1 cellular context compared by ENCODE assay signal in the genomic region with DNA sequence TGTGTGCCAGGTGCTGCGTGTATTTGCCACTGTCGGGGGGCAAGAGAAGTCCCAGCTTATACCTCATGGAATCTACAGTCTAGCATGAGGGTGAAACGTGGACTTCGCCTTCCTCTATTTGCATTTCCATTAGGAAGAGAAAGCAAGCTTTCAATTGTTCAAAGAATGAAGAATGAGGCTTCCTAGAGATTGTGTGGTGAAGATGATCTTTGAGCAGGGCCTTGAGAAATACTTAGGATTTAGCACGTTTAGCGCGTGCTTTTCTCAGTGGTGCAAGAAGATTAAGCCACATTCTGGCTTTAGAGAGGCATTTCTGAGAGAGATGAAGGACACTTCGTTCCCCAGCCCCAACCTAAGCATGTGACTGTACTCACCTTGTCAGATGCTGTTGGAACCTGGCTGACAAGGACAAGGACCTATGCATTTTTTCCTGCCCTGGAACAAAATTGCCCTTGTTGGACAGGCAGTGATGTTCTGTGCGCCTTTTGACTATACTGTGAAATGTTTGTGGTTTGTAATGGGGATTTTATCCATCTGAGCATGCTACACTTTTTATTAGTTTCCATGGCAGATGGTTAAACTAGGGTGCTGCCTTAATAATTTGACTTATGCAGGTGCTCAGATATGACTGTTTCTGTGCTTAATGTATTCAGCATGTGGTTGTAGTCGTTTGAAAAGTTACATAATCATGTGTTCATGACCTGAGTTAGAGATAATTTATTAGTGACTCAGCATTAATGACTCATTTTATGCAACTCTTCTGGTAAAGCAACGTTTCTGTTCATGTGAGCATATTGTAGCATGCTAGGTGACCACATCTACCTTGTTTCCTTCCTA.
TF ChIP-seq lines count a peak whose summit lies in the region.

No MANE protein-coding gene starts in this region.

TF ChIP-seq in GM12878, 131 proteins besides CTCF, POLR2A, EP300 and RAD21 (continued from another document):
- no peak for TF ChIP-seq MYB (IDR thresholded peaks at IDR 0.05; ENCODE audit: borderline replicate concordance, low read depth, low read length)
- TF ChIP-seq SMC3 (IDR thresholded peaks at IDR 0.05; ENCODE audit: borderline replicate concordance, low read length) = no peak
- TF ChIP-seq BMI1 (IDR thresholded peaks at IDR 0.05; ENCODE audit: borderline replicate concordance) = peak; percentile 44; the same call in 1 of the 2 replicates
- peak; percentile 57; the same call in 1 of the 2 replicates for TF ChIP-seq TCF7 (IDR thresholded peaks at IDR 0.05; ENCODE audit: borderline replicate concordance)
- TF ChIP-seq, protein P1, sequence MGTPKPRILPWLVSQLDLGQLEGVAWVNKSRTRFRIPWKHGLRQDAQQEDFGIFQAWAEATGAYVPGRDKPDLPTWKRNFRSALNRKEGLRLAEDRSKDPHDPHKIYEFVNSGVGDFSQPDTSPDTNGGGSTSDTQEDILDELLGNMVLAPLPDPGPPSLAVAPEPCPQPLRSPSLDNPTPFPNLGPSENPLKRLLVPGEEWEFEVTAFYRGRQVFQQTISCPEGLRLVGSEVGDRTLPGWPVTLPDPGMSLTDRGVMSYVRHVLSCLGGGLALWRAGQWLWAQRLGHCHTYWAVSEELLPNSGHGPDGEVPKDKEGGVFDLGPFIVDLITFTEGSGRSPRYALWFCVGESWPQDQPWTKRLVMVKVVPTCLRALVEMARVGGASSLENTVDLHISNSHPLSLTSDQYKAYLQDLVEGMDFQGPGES (IDR thresholded peaks at IDR 0.05) = no peak
- 0 out of 2 replicates have a peak, but pooled peaks have one; percentile 15 for TF ChIP-seq TCF12 (IDR thresholded peaks at IDR 0.05; ENCODE audit: low read depth, low read length)
- TF ChIP-seq, protein P2, sequence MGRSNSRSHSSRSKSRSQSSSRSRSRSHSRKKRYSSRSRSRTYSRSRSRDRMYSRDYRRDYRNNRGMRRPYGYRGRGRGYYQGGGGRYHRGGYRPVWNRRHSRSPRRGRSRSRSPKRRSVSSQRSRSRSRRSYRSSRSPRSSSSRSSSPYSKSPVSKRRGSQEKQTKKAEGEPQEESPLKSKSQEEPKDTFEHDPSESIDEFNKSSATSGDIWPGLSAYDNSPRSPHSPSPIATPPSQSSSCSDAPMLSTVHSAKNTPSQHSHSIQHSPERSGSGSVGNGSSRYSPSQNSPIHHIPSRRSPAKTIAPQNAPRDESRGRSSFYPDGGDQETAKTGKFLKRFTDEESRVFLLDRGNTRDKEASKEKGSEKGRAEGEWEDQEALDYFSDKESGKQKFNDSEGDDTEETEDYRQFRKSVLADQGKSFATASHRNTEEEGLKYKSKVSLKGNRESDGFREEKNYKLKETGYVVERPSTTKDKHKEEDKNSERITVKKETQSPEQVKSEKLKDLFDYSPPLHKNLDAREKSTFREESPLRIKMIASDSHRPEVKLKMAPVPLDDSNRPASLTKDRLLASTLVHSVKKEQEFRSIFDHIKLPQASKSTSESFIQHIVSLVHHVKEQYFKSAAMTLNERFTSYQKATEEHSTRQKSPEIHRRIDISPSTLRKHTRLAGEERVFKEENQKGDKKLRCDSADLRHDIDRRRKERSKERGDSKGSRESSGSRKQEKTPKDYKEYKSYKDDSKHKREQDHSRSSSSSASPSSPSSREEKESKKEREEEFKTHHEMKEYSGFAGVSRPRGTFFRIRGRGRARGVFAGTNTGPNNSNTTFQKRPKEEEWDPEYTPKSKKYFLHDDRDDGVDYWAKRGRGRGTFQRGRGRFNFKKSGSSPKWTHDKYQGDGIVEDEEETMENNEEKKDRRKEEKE (IDR thresholded peaks at IDR 0.05) = no peak
- TF ChIP-seq, protein P3, sequence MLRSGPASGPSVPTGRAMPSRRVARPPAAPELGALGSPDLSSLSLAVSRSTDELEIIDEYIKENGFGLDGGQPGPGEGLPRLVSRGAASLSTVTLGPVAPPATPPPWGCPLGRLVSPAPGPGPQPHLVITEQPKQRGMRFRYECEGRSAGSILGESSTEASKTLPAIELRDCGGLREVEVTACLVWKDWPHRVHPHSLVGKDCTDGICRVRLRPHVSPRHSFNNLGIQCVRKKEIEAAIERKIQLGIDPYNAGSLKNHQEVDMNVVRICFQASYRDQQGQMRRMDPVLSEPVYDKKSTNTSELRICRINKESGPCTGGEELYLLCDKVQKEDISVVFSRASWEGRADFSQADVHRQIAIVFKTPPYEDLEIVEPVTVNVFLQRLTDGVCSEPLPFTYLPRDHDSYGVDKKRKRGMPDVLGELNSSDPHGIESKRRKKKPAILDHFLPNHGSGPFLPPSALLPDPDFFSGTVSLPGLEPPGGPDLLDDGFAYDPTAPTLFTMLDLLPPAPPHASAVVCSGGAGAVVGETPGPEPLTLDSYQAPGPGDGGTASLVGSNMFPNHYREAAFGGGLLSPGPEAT (IDR thresholded peaks at IDR 0.05; ENCODE audit: low read depth) = peak; percentile 46; the same call in 1 of the 2 replicates
- no peak for TF ChIP-seq CBX3 (IDR thresholded peaks at IDR 0.05; ENCODE audit: borderline replicate concordance, low read depth)
- no peak for TF ChIP-seq ZSCAN29 (IDR thresholded peaks at IDR 0.05)
- TF ChIP-seq, protein P4, sequence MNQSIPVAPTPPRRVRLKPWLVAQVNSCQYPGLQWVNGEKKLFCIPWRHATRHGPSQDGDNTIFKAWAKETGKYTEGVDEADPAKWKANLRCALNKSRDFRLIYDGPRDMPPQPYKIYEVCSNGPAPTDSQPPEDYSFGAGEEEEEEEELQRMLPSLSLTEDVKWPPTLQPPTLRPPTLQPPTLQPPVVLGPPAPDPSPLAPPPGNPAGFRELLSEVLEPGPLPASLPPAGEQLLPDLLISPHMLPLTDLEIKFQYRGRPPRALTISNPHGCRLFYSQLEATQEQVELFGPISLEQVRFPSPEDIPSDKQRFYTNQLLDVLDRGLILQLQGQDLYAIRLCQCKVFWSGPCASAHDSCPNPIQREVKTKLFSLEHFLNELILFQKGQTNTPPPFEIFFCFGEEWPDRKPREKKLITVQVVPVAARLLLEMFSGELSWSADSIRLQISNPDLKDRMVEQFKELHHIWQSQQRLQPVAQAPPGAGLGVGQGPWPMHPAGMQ (IDR thresholded peaks at IDR 0.05; ENCODE audit: borderline replicate concordance) = no peak
